Comparison of ENCODE assay signal across 15 cellular contexts in the genomic region with DNA sequence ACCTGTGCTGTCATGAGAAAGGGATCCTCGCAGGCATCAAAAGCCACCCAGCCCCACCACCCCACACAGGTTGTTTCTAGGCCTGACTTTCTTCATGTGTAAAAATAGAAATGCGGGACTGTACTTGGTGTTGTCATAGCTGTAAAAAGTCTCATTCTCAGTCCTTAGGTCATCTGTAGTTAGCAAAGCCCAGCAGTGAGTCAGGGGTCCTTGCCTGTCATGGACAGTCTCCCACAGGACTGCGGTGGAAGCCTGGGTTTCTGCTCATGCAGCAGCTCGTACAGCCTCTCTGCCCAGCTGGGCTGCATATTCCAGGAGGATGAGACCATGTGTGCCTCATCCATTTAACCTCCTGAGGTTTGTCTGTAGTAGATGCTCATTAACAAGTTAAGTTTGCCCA. TPM values are rescaled to one million over a fixed set of nuclear protein-coding genes. Genes with fewer than 3 reads are reported as not detected.
DNase-seq lines count a peak whose midpoint lies in the region; ATAC-seq and TF ChIP-seq lines count a peak whose summit lies in the region.
"Had no signal": no experiment of that assay in that cellular context is flagged by ENCODE, and none has a peak within 500 bp of the region (broad histone marks: within the 10 kb centered on the region; RNA-seq: fewer than 3 reads in every experiment).

No MANE protein-coding gene starts in this region.

- H3K36me3 ChIP-seq in lung (ENCODE audit: control insufficient read depth in 2 of 2, insufficient read depth in 2 of 2, low read length in 2 of 2) (peaks cover 0 to 2% of the 10 kb centered on the region in 2 donors), stomach smooth muscle (ENCODE audit: control insufficient read depth in 2 of 2, insufficient read depth in 2 of 2, low read length in 2 of 2) (peaks cover 5% of the 10 kb centered on the region in 2 donors)
- H3K36me3 ChIP-seq: prostate gland had no signal

- H3K27me3 ChIP-seq in lung (ENCODE audit: control insufficient read depth, insufficient read depth): no peaks in the 10 kb centered on the region
- H3K27me3 ChIP-seq in stomach smooth muscle (ENCODE audit: control insufficient read depth in 1 of 2, insufficient read depth in 2 of 2, low read length in 2 of 2): no peaks in the 10 kb centered on the region

- intact Hi-C loops in activated CD4-positive, alpha-beta T cell treated with anti-CD3 and anti-CD28 coated beads, Interleukin-2, amount 10 ng/mL, durations not matched to agents 24 days and 14 days (cut with micrococcal nuclease): no loop called here

- no peak for TF ChIP-seq CTCF in lung (IDR thresholded peaks at IDR 0.05; ENCODE audit: control extremely low read depth, extremely low read depth)

- peak overlapping the region; percentile 77 for H3K4me3 Mint-ChIP-seq in activated CD4-positive, alpha-beta T cell treated with anti-CD3 and anti-CD28 coated beads, Interleukin-2, amount 10 ng/mL, durations not matched to agents 24 days and 14 days
- H3K4me3 Mint-ChIP-seq in activated naive CD8-positive, alpha-beta T cell: peak overlapping the region; percentile 44

- ATAC-seq in lung (ENCODE audit: insufficient read depth, low FRiP score) (no peak), GM21786 (IDR thresholded peaks at IDR 0.05; ENCODE audit: unreplicated experiment) (no peak), GM21528 (IDR thresholded peaks at IDR 0.05; ENCODE audit: low FRiP score, unreplicated experiment) (no peak)

- H3K9me3 ChIP-seq in lung (ENCODE audit: control insufficient read depth in 2 of 2, insufficient read depth in 1 of 2, low read length in 1 of 2) (peaks cover 0 to 3% of the 10 kb centered on the region in 2 donors), stomach smooth muscle (ENCODE audit: control insufficient read depth in 2 of 2, low read length in 2 of 2) (no peaks in the 10 kb centered on the region)
- H3K9me3 ChIP-seq: prostate gland had no signal

- peak overlapping the region; percentile 95 for H3K27ac Mint-ChIP-seq in activated CD4-positive, alpha-beta T cell treated with anti-CD3 and anti-CD28 coated beads, Interleukin-2, amount 10 ng/mL, durations not matched to agents 24 days and 14 days
- H3K27ac Mint-ChIP-seq in activated naive CD8-positive, alpha-beta T cell: peak overlapping the region; percentile 94

- H3K4me1 Mint-ChIP-seq in activated CD4-positive, alpha-beta T cell treated with anti-CD3 and anti-CD28 coated beads, Interleukin-2, amount 10 ng/mL, durations not matched to agents 24 days and 14 days: peaks cover 64% of the 10 kb centered on the region
- H3K4me1 Mint-ChIP-seq in activated naive CD8-positive, alpha-beta T cell (ENCODE audit: low read depth): peaks cover 80% of the 10 kb centered on the region

- H3K27ac ChIP-seq in lung (ENCODE audit: low read depth in 1 of 2, low read length in 1 of 2): peak overlapping the region; percentile 35
- peak overlapping the region; percentile 73 for H3K27ac ChIP-seq in stomach smooth muscle (ENCODE audit: low read length)
- H3K27ac ChIP-seq: prostate gland had no signal

- H3K4me1 ChIP-seq in lung (ENCODE audit: control insufficient read depth in 2 of 2, insufficient read depth in 2 of 2, low read length in 2 of 2) (peaks cover 12 to 32% of the 10 kb centered on the region in 2 donors), stomach smooth muscle (ENCODE audit: control insufficient read depth, insufficient read depth, low read length) (peaks cover 70% of the 10 kb centered on the region)
- H3K4me1 ChIP-seq: prostate gland had no signal

- H3K9ac ChIP-seq in stomach smooth muscle (ENCODE audit: low read length in 2 of 2): no peak overlapping the region

- H3K4me3 ChIP-seq in lung (no peak overlapping the region), stomach smooth muscle (ENCODE audit: low read length in 2 of 2) (peak overlapping the region in 1 of 2 donors; percentile 29)
- H3K4me3 ChIP-seq: prostate gland had no signal

- peaks cover 9% of the 10 kb centered on the region for H3K9me3 Mint-ChIP-seq in activated CD4-positive, alpha-beta T cell treated with anti-CD3 and anti-CD28 coated beads, Interleukin-2, amount 10 ng/mL, durations not matched to agents 24 days and 14 days
- H3K9me3 Mint-ChIP-seq in activated naive CD8-positive, alpha-beta T cell (ENCODE audit: low read depth): no peaks in the 10 kb centered on the region

- 97% methylated on average over 4 of the region's 4 CpGs for WGBS in lung, 2 donors

- no peak for DNase-seq in activated CD4-positive, alpha-beta T cell treated with anti-CD3 and anti-CD28 coated beads, Interleukin-2, amount 10 ng/mL, durations not matched to agents 24 days and 14 days
- no peak for DNase-seq in activated CD4-positive, alpha-beta T cell treated with anti-CD3 and anti-CD28 coated beads for 4 hours
- no peak for DNase-seq in lung (ENCODE audit: low spot score)
- no peak for DNase-seq in nucleus accumbens (lab: John Stamatoyannopoulos, UW)
- DNase-seq: ACHN; activated effector memory CD4-positive, alpha-beta T cell treated with anti-CD3 and anti-CD28 coated beads, Interleukin-2, amount 50 U/mL, for 16 hours; H7; left cardiac atrium; NCI-H1105; substantia nigra had no signal

- H3K36me3 Mint-ChIP-seq in activated CD4-positive, alpha-beta T cell treated with anti-CD3 and anti-CD28 coated beads, Interleukin-2, amount 10 ng/mL, durations not matched to agents 24 days and 14 days (ENCODE audit: low read depth): peaks cover 73% of the 10 kb centered on the region
- peaks cover 30% of the 10 kb centered on the region for H3K36me3 Mint-ChIP-seq in activated naive CD8-positive, alpha-beta T cell

- no peaks in the 10 kb centered on the region for H3K27me3 Mint-ChIP-seq in activated CD4-positive, alpha-beta T cell treated with anti-CD3 and anti-CD28 coated beads, Interleukin-2, amount 10 ng/mL, durations not matched to agents 24 days and 14 days
- H3K27me3 Mint-ChIP-seq in activated naive CD8-positive, alpha-beta T cell: no peaks in the 10 kb centered on the region

RNA-seq across cellular contexts. Expression of gene MRPS6, which starts 58.2 kb away (rescaled TPM):
- total RNA-seq in activated CD4-positive, alpha-beta T cell treated with anti-CD3 and anti-CD28 coated beads, Interleukin-2, amount 10 ng/mL, durations not matched to agents 24 days and 14 days: 151 and 154 TPM in 2 replicates
- total RNA-seq in lung: 10 to 100 TPM; 28.4 to 38.3 TPM
- polyA plus RNA-seq in lung: 10 to 100 TPM; 35.9 to 73.9 TPM

RNA-seq across cellular contexts. Expression of gene SLC5A3, which starts 58.2 kb away (rescaled TPM):
- 52.8 and 55.4 TPM in 2 replicates for total RNA-seq in activated CD4-positive, alpha-beta T cell treated with anti-CD3 and anti-CD28 coated beads, Interleukin-2, amount 10 ng/mL, durations not matched to agents 24 days and 14 days
- total RNA-seq in lung: 10 to 100 TPM; 10.9 to 49.1 TPM
- 1 to 10 TPM; 1.8 to 3.1 TPM for polyA plus RNA-seq in lung
